ENCODE assay signal across 1 cellular context in the genomic region with DNA sequence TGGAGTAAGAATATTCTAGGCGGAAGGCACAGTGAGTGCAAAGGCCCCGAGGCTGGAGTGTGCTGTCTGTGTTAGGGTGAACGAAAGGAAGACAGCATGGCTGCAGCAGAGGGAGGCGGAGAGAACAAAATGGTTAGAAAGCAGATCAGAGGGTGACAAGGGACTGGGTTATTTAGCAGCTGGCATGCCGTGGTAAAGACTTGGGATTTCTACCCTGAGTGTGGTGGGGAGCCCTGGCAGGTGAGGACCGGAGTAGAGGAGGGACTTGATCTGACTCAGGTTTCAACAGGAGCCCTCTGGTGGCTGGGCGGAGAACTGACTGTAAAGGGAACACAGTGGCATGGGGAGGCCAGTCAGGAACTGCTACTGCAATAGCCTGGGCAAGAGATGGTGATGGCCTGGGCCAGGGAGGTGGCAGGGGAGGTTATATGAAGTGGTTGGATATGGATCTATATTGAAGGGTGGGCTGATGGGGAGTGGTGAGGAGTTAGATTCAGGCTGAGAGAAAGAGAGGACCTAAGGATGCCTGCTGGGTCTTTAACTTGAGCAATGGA.
TF ChIP-seq lines count a peak whose summit lies in the region.

No MANE protein-coding gene starts in this region.

TF ChIP-seq in K562, 482 proteins besides CTCF, POLR2A, EP300 and RAD21 (continued from another document and continues in another):
- TF ChIP-seq RNF219 (CRISPR knock-in tag; IDR thresholded peaks at IDR 0.05) (no peak), RUNX1 (IDR thresholded peaks at IDR 0.05; ENCODE audit: low read depth) (no peak), ZFP30 (CRISPR knock-in tag; IDR thresholded peaks at IDR 0.05; ENCODE audit: borderline replicate concordance) (no peak), NFE2 (IDR thresholded peaks at IDR 0.05; ENCODE audit: low read depth) (peak; percentile 34; the same call in 1 of the 2 replicates), ZNF561 (CRISPR knock-in tag; conservative IDR thresholded peaks at IDR 0.05) (peak; percentile 43; the same call in 1 of the 2 replicates), HNRNPH1 (optimal IDR thresholded peaks at IDR 0.05; ENCODE audit: low read depth, low read length) (no peak), ZNF408 (CRISPR knock-in tag; IDR thresholded peaks at IDR 0.05; ENCODE audit: low read depth) (no peak), OTX1 (CRISPR knock-in tag; IDR thresholded peaks at IDR 0.05) (peak; percentile 69; the same call in 1 of the 2 replicates), GABPB1 (CRISPR knock-in tag; IDR thresholded peaks at IDR 0.05) (no peak; the same call in 1 of the 2 replicates), SMAD2 (IDR thresholded peaks at IDR 0.05; ENCODE audit: low read depth, low read length) (no peak), ZNF445 (CRISPR knock-in tag; IDR thresholded peaks at IDR 0.05; ENCODE audit: low read depth) (0 out of 2 replicates have a peak, but pooled peaks have one; percentile 30), CREB3L1 (IDR thresholded peaks at IDR 0.05; ENCODE audit: borderline replicate concordance, low read depth) (no peak), ZFX (CRISPR knock-in tag; IDR thresholded peaks at IDR 0.05) (no peak), ZNF134 (CRISPR knock-in tag; conservative IDR thresholded peaks at IDR 0.05) (peak; percentile 61; the same call in 1 of the 2 replicates), RBBP5 (IDR thresholded peaks at IDR 0.05; ENCODE audit: borderline replicate concordance, insufficient read depth, low read length, poor library complexity, severe bottlenecking) (no peak), NFYB (IDR thresholded peaks at IDR 0.05; ENCODE audit: extremely low read depth, insufficient read length) (no peak), NFXL1 (CRISPR knock-in tag; IDR thresholded peaks at IDR 0.05) (0 out of 2 replicates have a peak, but pooled peaks have one; percentile 28), BMI1 (IDR thresholded peaks at IDR 0.05; ENCODE audit: low read length) (no peak), MNT (conservative IDR thresholded peaks at IDR 0.05) (no peak; a peak in 1 of 4 replicates), ZNF707 (CRISPR knock-in tag; conservative IDR thresholded peaks at IDR 0.05) (no peak), ZNF347 (CRISPR knock-in tag; IDR thresholded peaks at IDR 0.05; ENCODE audit: low read depth) (no peak), HIVEP1 (CRISPR knock-in tag; IDR thresholded peaks at IDR 0.05) (0 out of 2 replicates have a peak, but pooled peaks have one; percentile 72), ZNF717 (CRISPR knock-in tag; IDR thresholded peaks at IDR 0.05) (no peak), RBM22 (IDR thresholded peaks at IDR 0.05; ENCODE audit: low read depth, low read length, poor library complexity, severe bottlenecking) (no peak), XRCC5 (IDR thresholded peaks at IDR 0.05; ENCODE audit: low read depth, low read length) (no peak; the same call in none of the 2 replicates), CBFA2T2 (conservative IDR thresholded peaks at IDR 0.05) (no peak; the same call in 1 of the 2 replicates), TEAD4 (IDR thresholded peaks at IDR 0.05; ENCODE audit: low read length) (no peak), TEAD4 (CRISPR knock-in tag; IDR thresholded peaks at IDR 0.05; ENCODE audit: borderline replicate concordance) (no peak), ILK (tag; IDR thresholded peaks at IDR 0.05; ENCODE audit: borderline replicate concordance, low read depth) (no peak), TOE1 (IDR thresholded peaks at IDR 0.05; ENCODE audit: borderline replicate concordance) (peak; percentile 76), TOE1 (CRISPR knock-in tag; IDR thresholded peaks at IDR 0.05; ENCODE audit: borderline replicate concordance, low read depth) (no peak), ZNF584 (CRISPR knock-in tag; IDR thresholded peaks at IDR 0.05; ENCODE audit: low read depth) (no peak), HMBOX1 (IDR thresholded peaks at IDR 0.05) (no peak), USF2 (CRISPR knock-in tag; IDR thresholded peaks at IDR 0.05) (no peak), ZBTB2 (IDR thresholded peaks at IDR 0.05) (peak; percentile 73), NFIC (IDR thresholded peaks at IDR 0.05) (no peak), TBL1XR1 (IDR thresholded peaks at IDR 0.05; ENCODE audit: low read length in 2 of 2) (peak in 1 of 2 experiments; percentile 42; a peak in 1 of 4 replicates), IFI16 (CRISPR knock-in tag; IDR thresholded peaks at IDR 0.05) (peak; percentile 74), KLF13 (tag; IDR thresholded peaks at IDR 0.05; ENCODE audit: borderline replicate concordance, low read depth) (no peak), ZNF212 (CRISPR knock-in tag; IDR thresholded peaks at IDR 0.05) (no peak)
- TF ChIP-seq, protein P1, sequence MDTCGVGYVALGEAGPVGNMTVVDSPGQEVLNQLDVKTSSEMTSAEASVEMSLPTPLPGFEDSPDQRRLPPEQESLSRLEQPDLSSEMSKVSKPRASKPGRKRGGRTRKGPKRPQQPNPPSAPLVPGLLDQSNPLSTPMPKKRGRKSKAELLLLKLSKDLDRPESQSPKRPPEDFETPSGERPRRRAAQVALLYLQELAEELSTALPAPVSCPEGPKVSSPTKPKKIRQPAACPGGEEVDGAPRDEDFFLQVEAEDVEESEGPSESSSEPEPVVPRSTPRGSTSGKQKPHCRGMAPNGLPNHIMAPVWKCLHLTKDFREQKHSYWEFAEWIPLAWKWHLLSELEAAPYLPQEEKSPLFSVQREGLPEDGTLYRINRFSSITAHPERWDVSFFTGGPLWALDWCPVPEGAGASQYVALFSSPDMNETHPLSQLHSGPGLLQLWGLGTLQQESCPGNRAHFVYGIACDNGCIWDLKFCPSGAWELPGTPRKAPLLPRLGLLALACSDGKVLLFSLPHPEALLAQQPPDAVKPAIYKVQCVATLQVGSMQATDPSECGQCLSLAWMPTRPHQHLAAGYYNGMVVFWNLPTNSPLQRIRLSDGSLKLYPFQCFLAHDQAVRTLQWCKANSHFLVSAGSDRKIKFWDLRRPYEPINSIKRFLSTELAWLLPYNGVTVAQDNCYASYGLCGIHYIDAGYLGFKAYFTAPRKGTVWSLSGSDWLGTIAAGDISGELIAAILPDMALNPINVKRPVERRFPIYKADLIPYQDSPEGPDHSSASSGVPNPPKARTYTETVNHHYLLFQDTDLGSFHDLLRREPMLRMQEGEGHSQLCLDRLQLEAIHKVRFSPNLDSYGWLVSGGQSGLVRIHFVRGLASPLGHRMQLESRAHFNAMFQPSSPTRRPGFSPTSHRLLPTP (IDR thresholded peaks at IDR 0.05; ENCODE audit: borderline replicate concordance, extremely low read depth, insufficient read length): no peak
- TF ChIP-seq, protein P2, sequence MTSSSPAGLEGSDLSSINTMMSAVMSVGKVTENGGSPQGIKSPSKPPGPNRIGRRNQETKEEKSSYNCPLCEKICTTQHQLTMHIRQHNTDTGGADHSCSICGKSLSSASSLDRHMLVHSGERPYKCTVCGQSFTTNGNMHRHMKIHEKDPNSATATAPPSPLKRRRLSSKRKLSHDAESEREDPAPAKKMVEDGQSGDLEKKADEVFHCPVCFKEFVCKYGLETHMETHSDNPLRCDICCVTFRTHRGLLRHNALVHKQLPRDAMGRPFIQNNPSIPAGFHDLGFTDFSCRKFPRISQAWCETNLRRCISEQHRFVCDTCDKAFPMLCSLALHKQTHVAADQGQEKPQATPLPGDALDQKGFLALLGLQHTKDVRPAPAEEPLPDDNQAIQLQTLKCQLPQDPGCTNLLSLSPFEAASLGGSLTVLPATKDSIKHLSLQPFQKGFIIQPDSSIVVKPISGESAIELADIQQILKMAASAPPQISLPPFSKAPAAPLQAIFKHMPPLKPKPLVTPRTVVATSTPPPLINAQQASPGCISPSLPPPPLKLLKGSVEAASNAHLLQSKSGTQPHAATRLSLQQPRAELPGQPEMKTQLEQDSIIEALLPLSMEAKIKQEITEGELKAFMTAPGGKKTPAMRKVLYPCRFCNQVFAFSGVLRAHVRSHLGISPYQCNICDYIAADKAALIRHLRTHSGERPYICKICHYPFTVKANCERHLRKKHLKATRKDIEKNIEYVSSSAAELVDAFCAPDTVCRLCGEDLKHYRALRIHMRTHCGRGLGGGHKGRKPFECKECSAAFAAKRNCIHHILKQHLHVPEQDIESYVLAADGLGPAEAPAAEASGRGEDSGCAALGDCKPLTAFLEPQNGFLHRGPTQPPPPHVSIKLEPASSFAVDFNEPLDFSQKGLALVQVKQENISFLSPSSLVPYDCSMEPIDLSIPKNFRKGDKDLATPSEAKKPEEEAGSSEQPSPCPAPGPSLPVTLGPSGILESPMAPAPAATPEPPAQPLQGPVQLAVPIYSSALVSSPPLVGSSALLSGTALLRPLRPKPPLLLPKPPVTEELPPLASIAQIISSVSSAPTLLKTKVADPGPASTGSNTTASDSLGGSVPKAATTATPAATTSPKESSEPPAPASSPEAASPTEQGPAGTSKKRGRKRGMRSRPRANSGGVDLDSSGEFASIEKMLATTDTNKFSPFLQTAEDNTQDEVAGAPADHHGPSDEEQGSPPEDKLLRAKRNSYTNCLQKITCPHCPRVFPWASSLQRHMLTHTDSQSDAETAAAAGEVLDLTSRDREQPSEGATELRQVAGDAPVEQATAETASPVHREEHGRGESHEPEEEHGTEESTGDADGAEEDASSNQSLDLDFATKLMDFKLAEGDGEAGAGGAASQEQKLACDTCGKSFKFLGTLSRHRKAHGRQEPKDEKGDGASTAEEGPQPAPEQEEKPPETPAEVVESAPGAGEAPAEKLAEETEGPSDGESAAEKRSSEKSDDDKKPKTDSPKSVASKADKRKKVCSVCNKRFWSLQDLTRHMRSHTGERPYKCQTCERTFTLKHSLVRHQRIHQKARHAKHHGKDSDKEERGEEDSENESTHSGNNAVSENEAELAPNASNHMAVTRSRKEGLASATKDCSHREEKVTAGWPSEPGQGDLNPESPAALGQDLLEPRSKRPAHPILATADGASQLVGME (CRISPR knock-in tag; IDR thresholded peaks at IDR 0.05): peak; percentile 93
- TF ChIP-seq, protein P3, sequence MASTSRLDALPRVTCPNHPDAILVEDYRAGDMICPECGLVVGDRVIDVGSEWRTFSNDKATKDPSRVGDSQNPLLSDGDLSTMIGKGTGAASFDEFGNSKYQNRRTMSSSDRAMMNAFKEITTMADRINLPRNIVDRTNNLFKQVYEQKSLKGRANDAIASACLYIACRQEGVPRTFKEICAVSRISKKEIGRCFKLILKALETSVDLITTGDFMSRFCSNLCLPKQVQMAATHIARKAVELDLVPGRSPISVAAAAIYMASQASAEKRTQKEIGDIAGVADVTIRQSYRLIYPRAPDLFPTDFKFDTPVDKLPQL (IDR thresholded peaks at IDR 0.05; ENCODE audit: extremely low read depth, insufficient read length): no peak
